ENCODE assay signal across 22 cellular contexts in genomic region chr2:179233037-179233436, GRCh38.
"Had no signal": no experiment of that assay in that cellular context is flagged by ENCODE, and none has a peak within 500 bp of the region (broad histone marks: within the 10 kb centered on the region; RNA-seq: fewer than 3 reads in every experiment).

No MANE protein-coding gene starts in this region.

- H3K9me3 ChIP-seq: body of pancreas, prostate gland, right lobe of liver, suprapubic skin had no signal

- H3K27me3 Mint-ChIP-seq: effector memory CD8-positive, alpha-beta T cell; stimulated activated naive B cell treated with anti-CD40 and anti-IgM and Interleukin-4, amounts not matched to agents 10 μg/mL and 1 μg/mL and 100 μg/mL, for 72 hours had no signal

- H3K27ac ChIP-seq: body of pancreas, epithelial cell of prostate, prostate gland, right lobe of liver, suprapubic skin had no signal

- H3K36me3 ChIP-seq: prostate gland, right lobe of liver, spleen, suprapubic skin had no signal

- H3K27me3 ChIP-seq: body of pancreas, right lobe of liver, spleen, suprapubic skin had no signal

- H3K36me3 Mint-ChIP-seq: activated naive CD4-positive, alpha-beta T cell treated with anti-CD3 and anti-CD28 coated beads, Interleukin-2, amount 50 U/mL, for 72 hours had no signal

- DNase-seq: activated CD4-positive, alpha-beta T cell treated with anti-CD3 and anti-CD28 coated beads, Interleukin-2, amount 50 U/mL, for 1 hour; activated CD4-positive, CD25-positive, alpha-beta regulatory T cell; activated effector memory CD4-positive, alpha-beta T cell treated with anti-CD3 and anti-CD28 coated beads, Interleukin-2, amount 50 U/mL, for 16 hours; activated T-cell treated with anti-CD3 and anti-CD28 coated beads, Interleukin-2, amount 50 U/mL, for 1 hour; amniotic stem cell; body of pancreas; central memory CD4-positive, alpha-beta T cell; cortex of kidney; effector memory CD8-positive, alpha-beta T cell; hypothalamus; immature natural killer cell; left cardiac atrium; mammary epithelial cell; right lobe of liver; spleen; stimulated activated CD4-positive, alpha-beta T cell treated with anti-CD3 and anti-CD28 coated beads, Interleukin-1b, Interleukin-23, amount 100 ng/mL, for 48 hours; stimulated activated naive B cell treated with anti-CD40 and anti-IgM and Interleukin-4, amounts not matched to agents 10 μg/mL and 1 μg/mL and 100 μg/mL, for 72 hours had no signal

- H3K27ac Mint-ChIP-seq: activated naive CD4-positive, alpha-beta T cell treated with anti-CD3 and anti-CD28 coated beads, Interleukin-2, amount 50 U/mL, for 72 hours; effector memory CD8-positive, alpha-beta T cell; immature natural killer cell; nephron; stimulated activated naive B cell treated with anti-CD40 and anti-IgM and Interleukin-4, amounts not matched to agents 10 μg/mL and 1 μg/mL and 100 μg/mL, for 72 hours had no signal

- ATAC-seq: activated naive CD4-positive, alpha-beta T cell treated with anti-CD3 and anti-CD28 coated beads, Interleukin-2, amount 50 U/mL, for 72 hours; body of pancreas; effector memory CD8-positive, alpha-beta T cell; left cardiac atrium; stimulated activated naive B cell treated with anti-CD40 and anti-IgM and Interleukin-4, amounts not matched to agents 10 μg/mL and 1 μg/mL and 100 μg/mL, for 72 hours had no signal

- H3K4me1 ChIP-seq: prostate gland, right lobe of liver had no signal

- H3K4me3 ChIP-seq: body of pancreas, prostate gland, right lobe of liver, spleen, suprapubic skin had no signal

- H3K4me3 Mint-ChIP-seq: effector memory CD8-positive, alpha-beta T cell; immature natural killer cell; nephron; stimulated activated naive B cell treated with anti-CD40 and anti-IgM and Interleukin-4, amounts not matched to agents 10 μg/mL and 1 μg/mL and 100 μg/mL, for 72 hours had no signal

- H3K9me3 Mint-ChIP-seq: activated naive CD4-positive, alpha-beta T cell treated with anti-CD3 and anti-CD28 coated beads, Interleukin-2, amount 50 U/mL, for 72 hours; effector memory CD8-positive, alpha-beta T cell; immature natural killer cell; nephron had no signal
